In the genomic region with DNA sequence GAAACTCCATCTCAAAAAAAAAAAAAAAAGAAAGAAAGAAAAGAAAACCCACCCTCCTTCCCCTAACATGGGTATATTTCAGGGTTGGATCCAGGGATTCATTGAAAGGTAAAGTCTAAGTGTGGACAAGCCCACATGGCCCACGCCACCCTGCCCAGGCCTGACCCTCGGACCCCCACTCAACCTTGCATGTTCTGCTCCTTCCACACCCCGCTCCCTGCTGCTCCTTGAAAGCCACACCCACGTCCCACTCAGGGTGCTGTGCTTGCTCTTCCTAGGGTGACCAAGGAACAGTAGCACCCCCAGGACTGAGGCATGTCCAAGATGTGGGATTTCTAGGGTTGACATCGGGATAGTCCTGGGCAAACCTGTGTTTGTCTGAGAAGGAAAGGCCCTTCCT, we compare ENCODE assay signal across 13 cellular contexts.
A peak's percentile ranks its signal among the peaks of the same experiment; 100 is the strongest.
DNase-seq lines count a peak whose midpoint lies in the region; ATAC-seq and TF ChIP-seq lines count a peak whose summit lies in the region.
"Had no signal": no experiment of that assay in that cellular context is flagged by ENCODE, and none has a peak within 500 bp of the region (broad histone marks: within the 10 kb centered on the region; RNA-seq: fewer than 3 reads in every experiment).

No MANE protein-coding gene starts in this region.

- intact Hi-C loops in cardiac septum (cut with DNase I), result no loop called here
- intact Hi-C loops in heart left ventricle (cut with DNase I), result no loop called here
- intact Hi-C loops in prostate gland (cut with DNase I), result no loop called here

- no peak overlapping the region for H3K23ac ChIP-seq in trophoblast cell (ENCODE audit: low read length)

- peak overlapping the region; percentile 53 for H4K91ac ChIP-seq in trophoblast cell (ENCODE audit: low read depth, low read length)

- no peaks in the 10 kb centered on the region for H3K36me3 ChIP-seq in heart left ventricle
- H3K36me3 ChIP-seq in trophoblast cell (ENCODE audit: control insufficient read depth in 1 of 2, insufficient read depth in 2 of 2, low read length in 2 of 2), result no peaks in the 10 kb centered on the region
- no peaks in the 10 kb centered on the region for H3K36me3 ChIP-seq in prostate gland

- no peak overlapping the region for H2AFZ ChIP-seq in trophoblast cell (ENCODE audit: insufficient read depth, low read length, poor library complexity)

- H3K27ac ChIP-seq in heart left ventricle (no peak overlapping the region), trophoblast cell (ENCODE audit: low read depth, low read length) (no peak overlapping the region), prostate gland (no peak overlapping the region)
- H3K27ac ChIP-seq: 22Rv1 had no signal

- H3K14ac ChIP-seq in trophoblast cell (ENCODE audit: low read length), result peak overlapping the region; percentile 43

- TF ChIP-seq POLR2A in heart left ventricle (IDR thresholded peaks at IDR 0.05) (no peak), prostate gland (IDR thresholded peaks at IDR 0.05) (no peak)

- peaks cover 0 to 6% (median 0%) of the 10 kb centered on the region in 9 donors for H3K27me3 ChIP-seq in heart left ventricle
- H3K27me3 ChIP-seq in trophoblast cell (ENCODE audit: insufficient read depth, low read length), result no peaks in the 10 kb centered on the region
- no peaks in the 10 kb centered on the region for H3K27me3 ChIP-seq in prostate gland (replicated peaks; ENCODE audit: insufficient read depth)

- no peak overlapping the region for H3K9ac ChIP-seq in trophoblast cell (ENCODE audit: low read length)

- no peaks in the 10 kb centered on the region for H3K9me3 Mint-ChIP-seq in activated naive CD4-positive, alpha-beta T cell treated with anti-CD3 and anti-CD28 coated beads, Interleukin-2, amount 10 ng/mL, durations not matched to agents 7 days and 5 days
- no peaks in the 10 kb centered on the region for H3K9me3 Mint-ChIP-seq in T-cell

- ATAC-seq in heart left ventricle, result no peak
- ATAC-seq in HG03342 (IDR thresholded peaks at IDR 0.05; ENCODE audit: unreplicated experiment), result no peak
- no peak for ATAC-seq in T-cell (replicated peaks in 1 of 4)

- no peak overlapping the region for H4K12ac ChIP-seq in trophoblast cell (ENCODE audit: low read depth, low read length)

- H3K4me3 Mint-ChIP-seq in activated naive CD4-positive, alpha-beta T cell treated with anti-CD3 and anti-CD28 coated beads, Interleukin-2, amount 10 ng/mL, durations not matched to agents 7 days and 5 days, result no peak overlapping the region
- H3K4me3 Mint-ChIP-seq in T-cell, result no peak overlapping the region
- H3K4me3 Mint-ChIP-seq: CD8-positive, alpha-beta memory T cell had no signal

- peak overlapping the region; percentile 18 for H2BK120ac ChIP-seq in trophoblast cell (ENCODE audit: insufficient read depth, low read length, poor library complexity)

- H3K4ac ChIP-seq in trophoblast cell (ENCODE audit: low read depth, low read length), result no peak overlapping the region

- DNase-seq in cardiac septum (ENCODE audit: low spot score) (peak; percentile 76), heart left ventricle (no peak), mesenteric fat pad (ENCODE audit: low spot score) (peak; percentile 73), trophoblast cell (no peak), prostate gland (ENCODE audit: low spot score) (no peak), T-cell (no peak)
- no peak for DNase-seq in activated naive CD4-positive, alpha-beta T cell treated with anti-CD3 and anti-CD28 coated beads, Interleukin-2, amount 10 ng/mL, durations not matched to agents 7 days and 5 days
- DNase-seq: CD8-positive, alpha-beta memory T cell; DMS53; GF-D8; HCEC 1CT had no signal

- H3K4me1 ChIP-seq in heart left ventricle, result no peaks in the 10 kb centered on the region
- peaks cover 23 to 27% of the 10 kb centered on the region in 2 experiments for H3K4me1 ChIP-seq in trophoblast cell (ENCODE audit: control insufficient read depth in 1 of 2, insufficient read depth in 2 of 2, low read length in 2 of 2)
- no peaks in the 10 kb centered on the region for H3K4me1 ChIP-seq in prostate gland (replicated peaks)

- no peaks in the 10 kb centered on the region for H3K9me3 ChIP-seq in heart left ventricle
- no peaks in the 10 kb centered on the region for H3K9me3 ChIP-seq in trophoblast cell (ENCODE audit: insufficient read depth, low read depth, low read length)
- H3K9me3 ChIP-seq in prostate gland, result no peaks in the 10 kb centered on the region

- H3K27me3 Mint-ChIP-seq in activated naive CD4-positive, alpha-beta T cell treated with anti-CD3 and anti-CD28 coated beads, Interleukin-2, amount 10 ng/mL, durations not matched to agents 7 days and 5 days, result no peaks in the 10 kb centered on the region
- peaks cover 0 to 3% of the 10 kb centered on the region in 2 donors for H3K27me3 Mint-ChIP-seq in T-cell

- peaks cover 2% of the 10 kb centered on the region for H3K79me1 ChIP-seq in trophoblast cell (ENCODE audit: low read length)

- no peak for TF ChIP-seq CTCF in heart left ventricle (IDR thresholded peaks at IDR 0.05)
- TF ChIP-seq CTCF in prostate gland (IDR thresholded peaks at IDR 0.05), result no peak

- no peak overlapping the region for H3K4me2 ChIP-seq in trophoblast cell (ENCODE audit: low read length)

- no peak overlapping the region for H3K27ac Mint-ChIP-seq in activated naive CD4-positive, alpha-beta T cell treated with anti-CD3 and anti-CD28 coated beads, Interleukin-2, amount 10 ng/mL, durations not matched to agents 7 days and 5 days
- H3K27ac Mint-ChIP-seq in T-cell, result no peak overlapping the region
- H3K27ac Mint-ChIP-seq: CD8-positive, alpha-beta memory T cell had no signal

- POLR2A ChIA-PET in T-cell (lab: Charles Lee), result no interaction called here

- no peaks in the 10 kb centered on the region for H3K79me2 ChIP-seq in trophoblast cell (ENCODE audit: control insufficient read depth, insufficient read depth, low read length, poor library complexity)

- no peak overlapping the region for H3K18ac ChIP-seq in trophoblast cell (ENCODE audit: low read length)

- CTCF ChIA-PET in activated naive CD4-positive, alpha-beta T cell treated with anti-CD3 and anti-CD28 coated beads, Interleukin-2, amount 10 ng/mL, durations not matched to agents 7 days and 5 days (lab: Charles Lee), result no interaction called here
- CTCF ChIA-PET in T-cell (lab: Charles Lee), result no interaction called here

- no peaks in the 10 kb centered on the region for H3K36me3 Mint-ChIP-seq in activated naive CD4-positive, alpha-beta T cell treated with anti-CD3 and anti-CD28 coated beads, Interleukin-2, amount 10 ng/mL, durations not matched to agents 7 days and 5 days
- H3K36me3 Mint-ChIP-seq in T-cell, result no peaks in the 10 kb centered on the region
- H3K36me3 Mint-ChIP-seq: CD8-positive, alpha-beta memory T cell had no signal

- H2BK12ac ChIP-seq in trophoblast cell (ENCODE audit: low read length), result peak overlapping the region; percentile 51

- no peak overlapping the region for H3K4me3 ChIP-seq in heart left ventricle
- H3K4me3 ChIP-seq in trophoblast cell (ENCODE audit: low read depth, low read length), result no peak overlapping the region
- no peak overlapping the region for H3K4me3 ChIP-seq in prostate gland

- H4K8ac ChIP-seq in trophoblast cell (ENCODE audit: low read depth, low read length), result peak overlapping the region; percentile 11

- H2BK5ac ChIP-seq in trophoblast cell (ENCODE audit: low read depth, low read length, poor library complexity), result no peak overlapping the region

- 87 to 90% (median 88%) methylated on average over 5 of the region's 5 CpGs for WGBS in heart left ventricle, 4 donors
- WGBS in trophoblast cell (ENCODE audit: extremely low coverage, insufficient coverage, insufficient read length), result no CpG with 5 or more reads among the region's 5 CpGs
- 93% methylated on average over 5 of the region's 5 CpGs for WGBS in prostate gland

- H2AK5ac ChIP-seq in trophoblast cell (ENCODE audit: low read length), result peak overlapping the region; percentile 60

- H3K4me1 Mint-ChIP-seq in activated naive CD4-positive, alpha-beta T cell treated with anti-CD3 and anti-CD28 coated beads, Interleukin-2, amount 10 ng/mL, durations not matched to agents 7 days and 5 days, result no peaks in the 10 kb centered on the region
- H3K4me1 Mint-ChIP-seq in T-cell, result no peaks in the 10 kb centered on the region
- H3K4me1 Mint-ChIP-seq: CD8-positive, alpha-beta memory T cell had no signal

Comparison
In these comparisons a context has a peak if more than half of its experiments do, and no peak if none do; other contexts are left out.
1. DNase-seq: peak in cardiac septum (single experiment) and mesenteric fat pad (single experiment); none in heart left ventricle (0 of 5), trophoblast cell (0 of 2), activated naive CD4-positive, alpha-beta T cell treated with anti-CD3 and anti-CD28 coated beads, Interleukin-2, amount 10 ng/mL, durations not matched to agents 7 days and 5 days (single experiment), prostate gland (single experiment) and T-cell (0 of 34).